Comparison of ENCODE assay signal across 12 cellular contexts in the genomic region with DNA sequence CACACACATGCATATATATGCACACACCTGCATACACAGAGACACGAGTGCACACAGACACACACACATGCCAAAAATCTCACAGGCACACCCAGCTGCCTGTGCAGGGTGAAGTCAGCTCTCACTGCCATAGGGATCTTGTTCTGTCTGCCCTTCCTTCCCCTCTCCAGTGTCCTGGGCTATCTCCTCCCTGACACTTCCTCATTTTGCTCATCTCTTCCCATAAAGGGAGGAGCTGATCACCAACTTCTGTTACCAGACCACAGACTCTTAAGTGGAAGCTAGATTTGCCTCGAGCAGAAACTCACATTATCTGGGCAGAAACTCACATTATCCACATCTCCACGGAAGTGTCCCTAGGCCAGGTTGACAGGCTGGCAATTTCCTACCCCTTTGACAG. TPM values are rescaled to one million over a fixed set of nuclear protein-coding genes. Genes with fewer than 3 reads are reported as not detected.
DNase-seq lines count a peak whose midpoint lies in the region; ATAC-seq and TF ChIP-seq lines count a peak whose summit lies in the region.
"Had no signal": no experiment of that assay in that cellular context is flagged by ENCODE, and none has a peak within 500 bp of the region (broad histone marks: within the 10 kb centered on the region; RNA-seq: fewer than 3 reads in every experiment).

No MANE protein-coding gene starts in this region.

- peaks cover 0 to 93% (median 0%) of the 10 kb centered on the region in 9 donors for H3K36me3 ChIP-seq in heart right ventricle
- H3K36me3 ChIP-seq: tibial artery had no signal

- peak overlapping the region in 1 of 10 donors; percentile 17 for H3K4me3 ChIP-seq in heart right ventricle

- H3K9me3 Mint-ChIP-seq in T-helper 1 cell treated with Interleukin-12 subunit alpha and Interleukin-12 subunit beta and Interleukin-4 antibody, amounts not matched to agents 30 μg/mL and 1 μg/mL, for 36 hours = no peaks in the 10 kb centered on the region
- H3K9me3 Mint-ChIP-seq in stimulated activated effector memory CD8-positive, alpha-beta T cell treated with anti-CD3 and anti-CD28 coated beads, Interleukin-12 subunit alpha, Interleukin-12 subunit beta, amount 100 ng/mL, for 72 hours = no peaks in the 10 kb centered on the region

- DNase-seq in T-helper 1 cell = no peak
- DNase-seq in SKM-1 treated with dmso at 0.1 percent for 144 hours (lab: John Stamatoyannopoulos, UW; ENCODE audit: unreplicated experiment) = peak; percentile 91
- DNase-seq in heart right ventricle = peak in 1 of 2 donors; percentile 20
- DNase-seq in stimulated activated effector memory CD8-positive, alpha-beta T cell treated with anti-CD3 and anti-CD28 coated beads, Interleukin-12 subunit alpha, Interleukin-12 subunit beta, amount 100 ng/mL, for 72 hours (ENCODE audit: low spot score in 2 of 2) = no peak
- DNase-seq in stimulated activated CD4-positive, alpha-beta T cell treated with anti-CD3 and anti-CD28 coated beads, Interleukin-12 subunit alpha, Interleukin-12 subunit beta, amount 100 ng/mL, for 4 hours = no peak
- DNase-seq in NCI-H187 (lab: John Stamatoyannopoulos, UW) = no peak
- DNase-seq: NCI-H510A had no signal

- peak overlapping the region; percentile 94 for H3K27ac Mint-ChIP-seq in T-helper 1 cell treated with Interleukin-12 subunit alpha and Interleukin-12 subunit beta and Interleukin-4 antibody, amounts not matched to agents 30 μg/mL and 1 μg/mL, for 36 hours
- peak overlapping the region; percentile 88 for H3K27ac Mint-ChIP-seq in stimulated activated effector memory CD8-positive, alpha-beta T cell treated with anti-CD3 and anti-CD28 coated beads, Interleukin-12 subunit alpha, Interleukin-12 subunit beta, amount 100 ng/mL, for 72 hours

- H3K4me1 ChIP-seq in heart right ventricle = peaks cover 0 to 94% (median 13%) of the 10 kb centered on the region in 9 donors

- no peaks in the 10 kb centered on the region for H3K27me3 Mint-ChIP-seq in T-helper 1 cell treated with Interleukin-12 subunit alpha and Interleukin-12 subunit beta and Interleukin-4 antibody, amounts not matched to agents 30 μg/mL and 1 μg/mL, for 36 hours (ENCODE audit: low read depth)

- peak overlapping the region in 4 of 10 donors; percentile 15 to 88 (median 36) for H3K27ac ChIP-seq in heart right ventricle
- H3K27ac ChIP-seq: 22Rv1, VCaP had no signal

- H3K9me3 ChIP-seq in heart right ventricle = no peaks in the 10 kb centered on the region
- H3K9me3 ChIP-seq: tibial artery had no signal

- H3K4me3 Mint-ChIP-seq in T-helper 1 cell treated with Interleukin-12 subunit alpha and Interleukin-12 subunit beta and Interleukin-4 antibody, amounts not matched to agents 30 μg/mL and 1 μg/mL, for 36 hours = peak overlapping the region; percentile 77
- H3K4me3 Mint-ChIP-seq in stimulated activated effector memory CD8-positive, alpha-beta T cell treated with anti-CD3 and anti-CD28 coated beads, Interleukin-12 subunit alpha, Interleukin-12 subunit beta, amount 100 ng/mL, for 72 hours = peak overlapping the region; percentile 61

- peaks cover 82% of the 10 kb centered on the region for H3K36me3 Mint-ChIP-seq in T-helper 1 cell treated with Interleukin-12 subunit alpha and Interleukin-12 subunit beta and Interleukin-4 antibody, amounts not matched to agents 30 μg/mL and 1 μg/mL, for 36 hours (ENCODE audit: low read depth)
- H3K36me3 Mint-ChIP-seq in stimulated activated effector memory CD8-positive, alpha-beta T cell treated with anti-CD3 and anti-CD28 coated beads, Interleukin-12 subunit alpha, Interleukin-12 subunit beta, amount 100 ng/mL, for 72 hours = peaks cover 100% of the 10 kb centered on the region

- TF ChIP-seq CTCF in heart right ventricle (IDR thresholded peaks at IDR 0.05) = no peak

- peaks cover 80% of the 10 kb centered on the region for H3K4me1 Mint-ChIP-seq in T-helper 1 cell treated with Interleukin-12 subunit alpha and Interleukin-12 subunit beta and Interleukin-4 antibody, amounts not matched to agents 30 μg/mL and 1 μg/mL, for 36 hours (ENCODE audit: low read depth)
- H3K4me1 Mint-ChIP-seq in stimulated activated effector memory CD8-positive, alpha-beta T cell treated with anti-CD3 and anti-CD28 coated beads, Interleukin-12 subunit alpha, Interleukin-12 subunit beta, amount 100 ng/mL, for 72 hours = peaks cover 83% of the 10 kb centered on the region

- peaks cover 0 to 16% (median 0%) of the 10 kb centered on the region in 7 donors for H3K27me3 ChIP-seq in heart right ventricle

- 78 to 79% methylated on average over 3 of the region's 3 CpGs for WGBS in heart right ventricle, 2 donors

- ATAC-seq in heart right ventricle (peak; percentile 25 to 65 (median 58)), GM18873 (IDR thresholded peaks at IDR 0.05; ENCODE audit: low FRiP score, unreplicated experiment) (no peak)
- no peak for ATAC-seq in stimulated activated effector memory CD8-positive, alpha-beta T cell treated with anti-CD3 and anti-CD28 coated beads, Interleukin-12 subunit alpha, Interleukin-12 subunit beta, amount 100 ng/mL, for 72 hours

- intact Hi-C loops in heart right ventricle (cut with DNase I) = loop anchor here in 8 of 10 donors (2.0 to 10.0 kb wide), 7 partner anchors 42 to 153 kb away; no protein-coding TSS in a partner anchor

RNA-seq across cellular contexts. Expression of gene LCP2, which starts 28.7 kb away (rescaled TPM):
- 10 to 100 TPM in 2 of 10 donors, 1 to 10 TPM in 8; 3.2 to 35.1 (median 4.6) TPM for total RNA-seq in heart right ventricle
- 1 to 10 TPM; 2.7 to 5.2 TPM for polyA plus RNA-seq in heart right ventricle

RNA-seq across cellular contexts. Expression of gene C5orf58, which starts 36.1 kb away (rescaled TPM):
- 1 to 10 TPM in 1 of 10 donors, under 1 TPM in 1, not detected in 8; 0.56 to 1.1 TPM for total RNA-seq in heart right ventricle
- polyA plus RNA-seq in heart right ventricle = not detected

Comparison
In these comparisons a context has a peak if more than half of its experiments do, and no peak if none do; other contexts are left out.
1. ATAC-seq: peak in heart right ventricle (8 of 8); none in stimulated activated effector memory CD8-positive, alpha-beta T cell treated with anti-CD3 and anti-CD28 coated beads, Interleukin-12 subunit alpha, Interleukin-12 subunit beta, amount 100 ng/mL, for 72 hours (single experiment) and GM18873 (single experiment).